Comparison of ENCODE assay signal across 10 cellular contexts in genomic region chr10:117830832-117831231, GRCh38.
DNase-seq lines count a peak whose midpoint lies in the region; ATAC-seq and TF ChIP-seq lines count a peak whose summit lies in the region.
"Had no signal": no experiment of that assay in that cellular context is flagged by ENCODE, and none has a peak within 500 bp of the region (broad histone marks: within the 10 kb centered on the region; RNA-seq: fewer than 3 reads in every experiment).

No MANE protein-coding gene starts in this region.

- 63 to 66% methylated on average over 14 to 15 of the region's 15 CpGs for WGBS in lower leg skin, 2 donors

- TF ChIP-seq CTCF in lower lobe of right lung (IDR thresholded peaks at IDR 0.05) (no peak), lower leg skin (IDR thresholded peaks at IDR 0.05) (no peak), PC-3 (conservative IDR thresholded peaks at IDR 0.05; ENCODE audit: low read depth, low read length) (no peak)

- no peaks in the 10 kb centered on the region for H3K79me2 ChIP-seq in PC-3 (ENCODE audit: low read length)

- peaks cover 9% of the 10 kb centered on the region for H3K4me1 Mint-ChIP-seq in activated CD4-positive, alpha-beta memory T cell treated with anti-CD3 and anti-CD28 coated beads for 36 hours (ENCODE audit: low read depth)

- peak overlapping the region; percentile 20 for H3K27ac Mint-ChIP-seq in activated CD4-positive, alpha-beta memory T cell treated with anti-CD3 and anti-CD28 coated beads for 36 hours

- no peak overlapping the region for H3K9ac ChIP-seq in PC-3 (ENCODE audit: low read length)

- CTCF ChIA-PET in activated CD4-positive, alpha-beta memory T cell treated with anti-CD3 and anti-CD28 coated beads for 36 hours (lab: Charles Lee) = no interaction called here
- CTCF ChIA-PET in PC-3 (lab: Charles Lee) = no interaction called here

- H3K9me3 ChIP-seq in lower lobe of right lung (no peaks in the 10 kb centered on the region), PC-3 (ENCODE audit: low read length) (no peaks in the 10 kb centered on the region)

- peaks cover 2% of the 10 kb centered on the region for H3K9me3 Mint-ChIP-seq in activated CD4-positive, alpha-beta memory T cell treated with anti-CD3 and anti-CD28 coated beads for 36 hours

- H2AFZ ChIP-seq in PC-3 (ENCODE audit: low read length) = no peak overlapping the region

- H3K4me2 ChIP-seq in PC-3 (ENCODE audit: low read length) = no peak overlapping the region

- BruUV-seq in PC-3 (replicated peaks; lab: Mats Ljungman, UMichigan) = no TSS peak

- H3K4me1 ChIP-seq in lower lobe of right lung (no peaks in the 10 kb centered on the region), PC-3 (ENCODE audit: insufficient read depth, low read length) (no peaks in the 10 kb centered on the region)

- peak; percentile 65 for ATAC-seq in HG02642 (IDR thresholded peaks at IDR 0.05; ENCODE audit: poor library complexity, unreplicated experiment)
- ATAC-seq in lower lobe of right lung = peak in 1 of 2 donors; percentile 53
- ATAC-seq in PC-3 = no peak
- ATAC-seq in GM18858 (IDR thresholded peaks at IDR 0.05; ENCODE audit: unreplicated experiment) = no peak

- H3K4me3 Mint-ChIP-seq in activated CD4-positive, alpha-beta memory T cell treated with anti-CD3 and anti-CD28 coated beads for 36 hours = peak overlapping the region; percentile 57

- H3K4me3 ChIP-seq in lower lobe of right lung (peak overlapping the region; percentile 21), lower leg skin (ENCODE audit: low read depth, poor library complexity, severe bottlenecking) (no peak overlapping the region), PC-3 (ENCODE audit: low read length) (no peak overlapping the region)

- H3K27me3 ChIP-seq in lower lobe of right lung (ENCODE audit: low read depth) (no peaks in the 10 kb centered on the region), PC-3 (ENCODE audit: low read length) (peaks cover 43% of the 10 kb centered on the region)

- H3K27me3 Mint-ChIP-seq in activated CD4-positive, alpha-beta memory T cell treated with anti-CD3 and anti-CD28 coated beads for 36 hours = no peaks in the 10 kb centered on the region

- no peak for TF ChIP-seq POLR2A in lower leg skin (IDR thresholded peaks at IDR 0.05)

- H3F3A ChIP-seq in PC-3 (ENCODE audit: low read length, unreplicated experiment) = no peaks in the 10 kb centered on the region

- intact Hi-C loops in activated CD4-positive, alpha-beta memory T cell treated with anti-CD3 and anti-CD28 coated beads for 36 hours (cut with micrococcal nuclease) = no loop called here
- intact Hi-C loops in lower lobe of right lung (cut with DNase I) (no loop called here), lower leg skin (cut with DNase I; ENCODE audit: low total_unique reads) (no loop called here), PC-3 (cut with micrococcal nuclease) (no loop called here)

- H3K27ac ChIP-seq in lower lobe of right lung (no peak overlapping the region), PC-3 (ENCODE audit: low read length) (no peak overlapping the region)

- DNase-seq in D341Med (ENCODE audit: low spot score) (peak; percentile 21), lower lobe of right lung (no peak), HuH-7.5 (ENCODE audit: low spot score) (no peak), lower leg skin (ENCODE audit: low spot score in 2 of 2) (no peak), PC-3 (no peak)
- DNase-seq in activated CD4-positive, alpha-beta memory T cell treated with anti-CD3 and anti-CD28 coated beads for 36 hours = peak; percentile 27
- DNase-seq: EL, SHP77 had no signal

- no peaks in the 10 kb centered on the region for H3K36me3 Mint-ChIP-seq in activated CD4-positive, alpha-beta memory T cell treated with anti-CD3 and anti-CD28 coated beads for 36 hours

- POLR2A ChIA-PET in activated CD4-positive, alpha-beta memory T cell treated with anti-CD3 and anti-CD28 coated beads for 36 hours (lab: Charles Lee) = no interaction called here
- POLR2A ChIA-PET in PC-3 (lab: Charles Lee; ENCODE audit: unreplicated experiment) = no interaction called here

- no peaks in the 10 kb centered on the region for H3K36me3 ChIP-seq in lower lobe of right lung
- no peaks in the 10 kb centered on the region for H3K36me3 ChIP-seq in PC-3 (ENCODE audit: low read depth, low read length)

- no peaks in the 10 kb centered on the region for H3K9me2 ChIP-seq in PC-3 (replicated peaks; ENCODE audit: low read length)

- no peaks in the 10 kb centered on the region for H4K20me1 ChIP-seq in PC-3 (ENCODE audit: low read length)

Comparison
In these comparisons a context has a peak if more than half of its experiments do, and no peak if none do; other contexts are left out.
1. DNase-seq: peak in D341Med (single experiment) and activated CD4-positive, alpha-beta memory T cell treated with anti-CD3 and anti-CD28 coated beads for 36 hours (single experiment); none in lower lobe of right lung (single experiment), HuH-7.5 (single experiment), lower leg skin (0 of 2) and PC-3 (single experiment).